ENCODE assay signal across 14 cellular contexts in genomic region chr4:168868044-168868855, GRCh38.
DNase-seq lines count a peak whose midpoint lies in the region; ATAC-seq, FAIRE-seq and TF ChIP-seq lines count a peak whose summit lies in the region.
"Had no signal": no experiment of that assay in that cellular context is flagged by ENCODE, and none has a peak within 500 bp of the region (broad histone marks: within the 10 kb centered on the region; RNA-seq: fewer than 3 reads in every experiment).

No MANE protein-coding gene starts in this region.

- H3K27ac ChIP-seq in brain microvascular endothelial cell, result peak overlapping the region; percentile 44

- peak; percentile 24 for FAIRE-seq in islet of Langerhans (lab: Jason Lieb, UNC)

- H3K27me3 ChIP-seq in brain microvascular endothelial cell (replicated peaks), result no peaks in the 10 kb centered on the region
- H3K27me3 ChIP-seq: BE2C had no signal

- peak overlapping the region in 1 of 2 donors; percentile 82 for H3K27ac Mint-ChIP-seq in activated naive CD4-positive, alpha-beta T cell treated with anti-CD3 and anti-CD28 coated beads, Interleukin-2, amount 50 U/mL, for 72 hours
- H3K27ac Mint-ChIP-seq in type B pancreatic cell, result peak overlapping the region; percentile 48
- H3K27ac Mint-ChIP-seq: IgD-negative memory B cell, nephron progenitor cell had no signal

- DNase-seq in activated naive CD4-positive, alpha-beta T cell treated with anti-CD3 and anti-CD28 coated beads, Interleukin-2, amount 50 U/mL, for 72 hours (ENCODE audit: low spot score in 2 of 2), result no peak
- DNase-seq in activated naive CD4-positive, alpha-beta T cell treated with anti-CD3 and anti-CD28 coated beads, Interleukin-2, amount 50 U/mL, for 16 hours, result no peak
- DNase-seq in brain microvascular endothelial cell (peak; percentile 73), type B pancreatic cell (ENCODE audit: extremely low spot score, unreplicated experiment) (no peak), NCI-H1092 treated with DMSO at 0.1 percent for 48 hours (lab: John Stamatoyannopoulos, UW) (no peak)
- DNase-seq: activated CD8-positive, alpha-beta memory T cell treated with anti-CD3 and anti-CD28 coated beads for 24 hours; BE2C; H7; nephron progenitor cell had no signal

- peaks cover 3% of the 10 kb centered on the region for H3K36me3 ChIP-seq in brain microvascular endothelial cell (replicated peaks)
- H3K36me3 ChIP-seq: BE2C had no signal

- peaks cover 0 to 25% of the 10 kb centered on the region in 2 donors for H3K36me3 Mint-ChIP-seq in activated naive CD4-positive, alpha-beta T cell treated with anti-CD3 and anti-CD28 coated beads, Interleukin-2, amount 50 U/mL, for 72 hours
- peaks cover 36% of the 10 kb centered on the region for H3K36me3 Mint-ChIP-seq in type B pancreatic cell

- H3K4me1 Mint-ChIP-seq in type B pancreatic cell (ENCODE audit: unreplicated experiment), result peaks cover 37% of the 10 kb centered on the region
- H3K4me1 Mint-ChIP-seq: IgD-negative memory B cell had no signal

- peak; percentile 48 to 68 for ATAC-seq in activated naive CD4-positive, alpha-beta T cell treated with anti-CD3 and anti-CD28 coated beads, Interleukin-2, amount 50 U/mL, for 72 hours
- ATAC-seq in GM21723 (IDR thresholded peaks at IDR 0.05; ENCODE audit: unreplicated experiment), result no peak
- no peak for ATAC-seq in HG03025 (IDR thresholded peaks at IDR 0.05; ENCODE audit: low FRiP score, unreplicated experiment)
- ATAC-seq: Panc1 had no signal

- H3K9me3 Mint-ChIP-seq in activated naive CD4-positive, alpha-beta T cell treated with anti-CD3 and anti-CD28 coated beads, Interleukin-2, amount 50 U/mL, for 72 hours, result peaks cover 0 to 9% of the 10 kb centered on the region in 2 donors
- no peaks in the 10 kb centered on the region for H3K9me3 Mint-ChIP-seq in type B pancreatic cell
- H3K9me3 Mint-ChIP-seq: nephron progenitor cell had no signal

- in situ Hi-C loops in brain microvascular endothelial cell (cut with HindIII; ENCODE audit: low pct_ligation_motif_present, low sequenced_read_pairs), result no loop called here

- no peak overlapping the region for H3K4me3 Mint-ChIP-seq in type B pancreatic cell
- H3K4me3 Mint-ChIP-seq: IgD-negative memory B cell, nephron progenitor cell had no signal

- no peaks in the 10 kb centered on the region for H3K27me3 Mint-ChIP-seq in type B pancreatic cell

- H3K4me3 ChIP-seq in brain microvascular endothelial cell (ENCODE audit: low read depth, low read length), result no peak overlapping the region

- no peak for TF ChIP-seq CTCF in brain microvascular endothelial cell (IDR thresholded peaks at IDR 0.05; ENCODE audit: low read depth, low read length, missing control alignments)
- TF ChIP-seq CTCF in type B pancreatic cell (conservative IDR thresholded peaks at IDR 0.05), result no peak

Comparison
In these comparisons a context has a peak if more than half of its experiments do, and no peak if none do; other contexts are left out.
1. ATAC-seq: peak in activated naive CD4-positive, alpha-beta T cell treated with anti-CD3 and anti-CD28 coated beads, Interleukin-2, amount 50 U/mL, for 72 hours (2 of 2); none in GM21723 (single experiment) and HG03025 (single experiment).